9 cellular contexts compared by ENCODE assay signal in the genomic region with DNA sequence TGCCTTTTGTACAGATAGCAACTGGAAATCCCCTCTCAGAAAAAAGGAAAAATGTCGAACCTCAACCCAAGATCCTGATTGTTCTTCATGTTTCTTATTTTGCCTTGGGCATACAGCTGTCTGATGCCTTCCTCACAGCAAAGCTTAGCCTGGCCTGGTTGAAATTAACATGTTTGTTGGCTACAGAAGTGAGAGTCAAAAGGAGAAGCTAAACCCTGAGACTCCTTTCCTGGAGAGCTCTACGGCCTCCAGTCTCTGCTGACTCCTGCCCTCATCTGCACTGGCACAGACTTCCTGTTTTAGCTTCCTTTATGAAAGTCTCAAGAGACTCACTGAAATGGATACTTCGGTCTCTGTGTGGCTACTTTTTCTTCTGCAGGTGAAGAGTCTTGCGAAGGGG.
DNase-seq lines count a peak whose midpoint lies in the region; ATAC-seq and TF ChIP-seq lines count a peak whose summit lies in the region.
"Had no signal": no experiment of that assay in that cellular context is flagged by ENCODE, and none has a peak within 500 bp of the region (broad histone marks: within the 10 kb centered on the region; RNA-seq: fewer than 3 reads in every experiment).

No MANE protein-coding gene starts in this region.

- no peak overlapping the region for H3K4me3 Mint-ChIP-seq in activated naive CD8-positive, alpha-beta T cell treated with anti-CD3 and anti-CD28 coated beads, Interleukin-2, amount 50 U/mL, for 24 hours
- no peak overlapping the region for H3K4me3 Mint-ChIP-seq in nephron progenitor cell

- H3K27ac Mint-ChIP-seq in activated naive CD8-positive, alpha-beta T cell treated with anti-CD3 and anti-CD28 coated beads, Interleukin-2, amount 50 U/mL, for 24 hours: no peak overlapping the region
- no peak overlapping the region for H3K27ac Mint-ChIP-seq in nephron progenitor cell

- no peaks in the 10 kb centered on the region for H3K36me3 Mint-ChIP-seq in activated naive CD8-positive, alpha-beta T cell treated with anti-CD3 and anti-CD28 coated beads, Interleukin-2, amount 50 U/mL, for 24 hours (ENCODE audit: low read depth)
- no peaks in the 10 kb centered on the region for H3K36me3 Mint-ChIP-seq in nephron progenitor cell (ENCODE audit: low read depth)

- H3K4me1 Mint-ChIP-seq in activated naive CD8-positive, alpha-beta T cell treated with anti-CD3 and anti-CD28 coated beads, Interleukin-2, amount 50 U/mL, for 24 hours: peaks cover 17% of the 10 kb centered on the region
- no peaks in the 10 kb centered on the region for H3K4me1 Mint-ChIP-seq in nephron progenitor cell

- DNase-seq in GM10266 (ENCODE audit: extremely low spot score) (peak; percentile 9), germinal center (ENCODE audit: low spot score) (peak; percentile 75), NCI-H748 (lab: John Stamatoyannopoulos, UW; ENCODE audit: unreplicated experiment) (no peak), nephron progenitor cell (no peak), NCI-H1417 (lab: John Stamatoyannopoulos, UW) (no peak)
- DNase-seq in activated naive CD8-positive, alpha-beta T cell treated with anti-CD3 and anti-CD28 coated beads, Interleukin-2, amount 50 U/mL, for 24 hours: no peak
- DNase-seq: kidney glomerular epithelial cell had no signal

- ATAC-seq in GM21515 (IDR thresholded peaks at IDR 0.05; ENCODE audit: unreplicated experiment) (peak; percentile 78), HG03469 (IDR thresholded peaks at IDR 0.05; ENCODE audit: unreplicated experiment) (peak; percentile 81)
- no peak for ATAC-seq in activated naive CD8-positive, alpha-beta T cell treated with anti-CD3 and anti-CD28 coated beads, Interleukin-2, amount 50 U/mL, for 24 hours

- TF ChIP-seq CTCF in GM10266 (IDR thresholded peaks at IDR 0.05; ENCODE audit: control insufficient read depth, insufficient read depth, low read depth, missing control alignments) (no peak), nephron progenitor cell (IDR thresholded peaks at IDR 0.05) (no peak)

- no peaks in the 10 kb centered on the region for H3K9me3 Mint-ChIP-seq in activated naive CD8-positive, alpha-beta T cell treated with anti-CD3 and anti-CD28 coated beads, Interleukin-2, amount 50 U/mL, for 24 hours
- no peaks in the 10 kb centered on the region for H3K9me3 Mint-ChIP-seq in nephron progenitor cell

- H3K27me3 Mint-ChIP-seq in activated naive CD8-positive, alpha-beta T cell treated with anti-CD3 and anti-CD28 coated beads, Interleukin-2, amount 50 U/mL, for 24 hours: no peaks in the 10 kb centered on the region
- no peaks in the 10 kb centered on the region for H3K27me3 Mint-ChIP-seq in nephron progenitor cell (ENCODE audit: low read depth, poor library complexity)

Comparison
In these comparisons a context has a peak if more than half of its experiments do, and no peak if none do; other contexts are left out.
1. DNase-seq: peak in GM10266 (single experiment) and germinal center (single experiment); none in activated naive CD8-positive, alpha-beta T cell treated with anti-CD3 and anti-CD28 coated beads, Interleukin-2, amount 50 U/mL, for 24 hours (single experiment), NCI-H748 (single experiment), nephron progenitor cell (single experiment) and NCI-H1417 (0 of 3).